ENCODE assay signal across 16 cellular contexts in genomic region chr7:3416453-3416852, GRCh38.
"Had no signal": no experiment of that assay in that cellular context is flagged by ENCODE, and none has a peak within 500 bp of the region (broad histone marks: within the 10 kb centered on the region; RNA-seq: fewer than 3 reads in every experiment).

No MANE protein-coding gene starts in this region.

- H3K9me3 ChIP-seq: colonic mucosa, sigmoid colon, transverse colon, uterus had no signal

- H3K36me3 ChIP-seq: colonic mucosa, sigmoid colon, transverse colon, uterus had no signal

- H3K27ac ChIP-seq: colonic mucosa, dorsolateral prefrontal cortex, sigmoid colon, transverse colon, uterus had no signal

- DNase-seq: activated T-cell treated with anti-CD3 and anti-CD28 coated beads, Interleukin-2, amount 50 U/mL, for 1 hour; colonic mucosa; dorsolateral prefrontal cortex; effector memory CD8-positive, alpha-beta T cell; hypothalamus; left cardiac atrium; mesenchymal stem cell; naive B cell; sigmoid colon; stimulated activated CD4-positive, alpha-beta T cell treated with anti-CD3 and anti-CD28 coated beads, Interleukin-2, amount 100 ng/mL, for 48 hours; stimulated activated CD8-positive, alpha-beta memory T cell treated with anti-CD3 and anti-CD28 coated beads, Interleukin-4, amount 100 ng/mL, for 48 hours; stimulated activated naive B cell treated with anti-CD40 and anti-IgM and Interleukin-4, amounts not matched to agents 10 μg/mL and 1 μg/mL and 100 μg/mL, for 72 hours; T-helper 1 cell; transverse colon; uterus had no signal

- ATAC-seq: effector memory CD8-positive, alpha-beta T cell; left cardiac atrium; stimulated activated naive B cell treated with anti-CD40 and anti-IgM and Interleukin-4, amounts not matched to agents 10 μg/mL and 1 μg/mL and 100 μg/mL, for 72 hours; WTC11 had no signal

- H3K4me3 ChIP-seq: colonic mucosa, dorsolateral prefrontal cortex, sigmoid colon, transverse colon, uterus had no signal

- H3K27me3 ChIP-seq: colonic mucosa, sigmoid colon, transverse colon, uterus had no signal

- H3K4me1 ChIP-seq: colonic mucosa, sigmoid colon, uterus had no signal
